In genomic region chr6:145669627-145670034, GRCh38 we compare ENCODE assay signal across 12 cellular contexts.
DNase-seq lines count a peak whose midpoint lies in the region; ATAC-seq and TF ChIP-seq lines count a peak whose summit lies in the region.
"Had no signal": no experiment of that assay in that cellular context is flagged by ENCODE, and none has a peak within 500 bp of the region (broad histone marks: within the 10 kb centered on the region; RNA-seq: fewer than 3 reads in every experiment).

No MANE protein-coding gene starts in this region.

- intact Hi-C loops in PC-3 (cut with micrococcal nuclease) = no loop called here

- H3K9me2 ChIP-seq in PC-3 (replicated peaks; ENCODE audit: low read length) = no peaks in the 10 kb centered on the region

- H3K4me2 ChIP-seq in PC-3 (ENCODE audit: low read length) = peak overlapping the region; percentile 36; the same call in 1 of the 2 replicates
- no peak overlapping the region for H3K4me2 ChIP-seq in neural progenitor cell

- POLR2A ChIA-PET in PC-3 (lab: Charles Lee; ENCODE audit: unreplicated experiment) = no interaction called here

- H3K36me3 ChIP-seq in PC-3 (ENCODE audit: low read depth, low read length) (no peaks in the 10 kb centered on the region), endodermal cell (ENCODE audit: control insufficient read depth, insufficient read depth, low read length) (no peaks in the 10 kb centered on the region), neural progenitor cell (no peaks in the 10 kb centered on the region)

- H3K27me3 Mint-ChIP-seq in endodermal cell (ENCODE audit: insufficient read depth) (no peaks in the 10 kb centered on the region), neural progenitor cell (ENCODE audit: insufficient read depth, low read depth) (no peaks in the 10 kb centered on the region)
- H3K27me3 Mint-ChIP-seq: progenitor cell of endocrine pancreas had no signal

- 83 to 90% methylated on average over 1 to 2 of the region's 2 CpGs for WGBS in endodermal cell (ENCODE audit: insufficient coverage in 1 of 2, insufficient read length in 1 of 2), 2 experiments

- H3K4me1 Mint-ChIP-seq in endodermal cell = no peaks in the 10 kb centered on the region
- H3K4me1 Mint-ChIP-seq in neural progenitor cell = peaks cover 11% of the 10 kb centered on the region
- H3K4me1 Mint-ChIP-seq: CD14-positive monocyte had no signal

- H3K79me2 ChIP-seq in PC-3 (ENCODE audit: low read length) = no peaks in the 10 kb centered on the region
- no peaks in the 10 kb centered on the region for H3K79me2 ChIP-seq in neural progenitor cell (ENCODE audit: low read depth)

- H3K4me3 Mint-ChIP-seq in endodermal cell (no peak overlapping the region), neural progenitor cell (no peak overlapping the region)
- H3K4me3 Mint-ChIP-seq: CD14-positive monocyte had no signal

- H3K9me3 Mint-ChIP-seq in endodermal cell = peaks cover 4% of the 10 kb centered on the region
- H3K9me3 Mint-ChIP-seq in neural progenitor cell = no peaks in the 10 kb centered on the region

- H3K4me1 ChIP-seq in PC-3 (ENCODE audit: insufficient read depth, low read length) (peaks cover 13% of the 10 kb centered on the region; the same call in 1 of the 2 replicates), endodermal cell (ENCODE audit: control insufficient read depth, insufficient read depth, low read length) (no peaks in the 10 kb centered on the region), neural progenitor cell (no peaks in the 10 kb centered on the region)

- H3K9ac ChIP-seq in PC-3 (ENCODE audit: low read length) (no peak overlapping the region), endodermal cell (ENCODE audit: extremely low read depth, low read length, poor library complexity, severe bottlenecking) (no peak overlapping the region), neural progenitor cell (no peak overlapping the region)

- BruUV-seq in PC-3 (replicated peaks; lab: Mats Ljungman, UMichigan) = no TSS peak

- H3K27ac ChIP-seq in PC-3 (ENCODE audit: low read length) (peak overlapping the region; percentile 17; the same call in 1 of the 2 replicates), endodermal cell (ENCODE audit: low read depth, low read length) (peak overlapping the region; percentile 24), neural progenitor cell (no peak overlapping the region)

- H4K20me1 ChIP-seq in PC-3 (ENCODE audit: low read length) = no peaks in the 10 kb centered on the region
- H4K20me1 ChIP-seq in neural progenitor cell (ENCODE audit: low read depth) = no peaks in the 10 kb centered on the region

- H3K9me3 ChIP-seq in PC-3 (ENCODE audit: low read length) (no peaks in the 10 kb centered on the region), endodermal cell (ENCODE audit: control insufficient read depth, low read length) (no peaks in the 10 kb centered on the region), neural progenitor cell (ENCODE audit: low read depth) (no peaks in the 10 kb centered on the region)

- CTCF ChIA-PET in PC-3 (lab: Charles Lee) = no interaction called here

- H2AFZ ChIP-seq in PC-3 (ENCODE audit: low read length) (no peak overlapping the region), neural progenitor cell (replicated peaks) (no peak overlapping the region)

- ATAC-seq in PC-3 = peak; percentile 85
- ATAC-seq in GM19035 (IDR thresholded peaks at IDR 0.05; ENCODE audit: unreplicated experiment) = no peak

- H3K27me3 ChIP-seq in PC-3 (ENCODE audit: low read length) = no peaks in the 10 kb centered on the region
- no peaks in the 10 kb centered on the region for H3K27me3 ChIP-seq in endodermal cell (ENCODE audit: control insufficient read depth, insufficient read depth, low read length, poor library complexity, severe bottlenecking)
- H3K27me3 ChIP-seq in neural progenitor cell = no peaks in the 10 kb centered on the region

- H3K4me3 ChIP-seq in AG09309 (ENCODE audit: control insufficient read depth, low read depth, low read length) (no peak overlapping the region), PC-3 (ENCODE audit: low read length) (no peak overlapping the region), endodermal cell (ENCODE audit: low read length) (no peak overlapping the region), neural progenitor cell (no peak overlapping the region)

- no peak for TF ChIP-seq CTCF in AG09309 (IDR thresholded peaks at IDR 0.05; ENCODE audit: control insufficient read depth, insufficient read depth, low read depth, low read length, missing control alignments)
- no peak for TF ChIP-seq CTCF in PC-3 (conservative IDR thresholded peaks at IDR 0.05; ENCODE audit: low read depth, low read length)
- no peak for TF ChIP-seq CTCF in endodermal cell (conservative IDR thresholded peaks at IDR 0.05)
- TF ChIP-seq CTCF in neural progenitor cell (IDR thresholded peaks at IDR 0.05) = no peak

- H3K27ac Mint-ChIP-seq in endodermal cell (no peak overlapping the region), neural progenitor cell (peak overlapping the region; percentile 21)
- H3K27ac Mint-ChIP-seq: CD14-positive monocyte, progenitor cell of endocrine pancreas had no signal

- H3K36me3 Mint-ChIP-seq in endodermal cell (ENCODE audit: low read depth) (no peaks in the 10 kb centered on the region), neural progenitor cell (no peaks in the 10 kb centered on the region)

- DNase-seq in AG09309 (ENCODE audit: low read depth) (peak; percentile 14), PC-3 (peak; percentile 70), endodermal cell (no peak), neural progenitor cell (ENCODE audit: low spot score) (no peak), cerebellar cortex (ENCODE audit: low spot score) (no peak), NCI-H1105 (lab: John Stamatoyannopoulos, UW) (no peak), superior temporal gyrus (ENCODE audit: extremely low spot score) (no peak)
- DNase-seq: activated CD8-positive, alpha-beta memory T cell treated with anti-CD3 and anti-CD28 coated beads, Interleukin-2, amount 50 U/mL, for 4 hours; KG1 had no signal

- H3F3A ChIP-seq in PC-3 (ENCODE audit: low read length, unreplicated experiment) (no peaks in the 10 kb centered on the region), neural progenitor cell (ENCODE audit: low read depth) (no peaks in the 10 kb centered on the region)

Comparison
In these comparisons a context has a peak if more than half of its experiments do, and no peak if none do; other contexts are left out.
1. DNase-seq: peak in AG09309 (single experiment) and PC-3 (single experiment); none in endodermal cell (single experiment), neural progenitor cell (single experiment), cerebellar cortex (single experiment), NCI-H1105 (single experiment) and superior temporal gyrus (single experiment).